Comparison of ENCODE assay signal across 8 cellular contexts in genomic region chr15:30903497-30904187, GRCh38.
A peak's percentile ranks its signal among the peaks of the same experiment; 100 is the strongest.
DNase-seq lines count a peak whose midpoint lies in the region; ATAC-seq and TF ChIP-seq lines count a peak whose summit lies in the region.

Gene FAN1, plus strand, starts transcription at chr15:30903915. Its CDS starts 749 bp downstream, at chr15:30904664.

- peaks cover 7% of the 10 kb centered on the region for H3K4me1 ChIP-seq in RWPE2 (ENCODE audit: insufficient read depth, poor library complexity, severe bottlenecking)

- H3K36me3 Mint-ChIP-seq in nephron progenitor cell (ENCODE audit: low read depth), result peaks cover 28% of the 10 kb centered on the region
- H3K36me3 Mint-ChIP-seq in stimulated activated naive CD8-positive, alpha-beta T cell treated with anti-CD3 and anti-CD28 coated beads, Interleukin-15, Interleukin-2, amounts not matched to agents 100 ng/mL and 50 ng/mL, for 24 hours (ENCODE audit: low read depth), result peaks cover 35% of the 10 kb centered on the region

- H3K4me1 Mint-ChIP-seq in nephron progenitor cell, result peaks cover 36% of the 10 kb centered on the region
- peaks cover 34% of the 10 kb centered on the region for H3K4me1 Mint-ChIP-seq in stimulated activated naive CD8-positive, alpha-beta T cell treated with anti-CD3 and anti-CD28 coated beads, Interleukin-15, Interleukin-2, amounts not matched to agents 100 ng/mL and 50 ng/mL, for 24 hours (ENCODE audit: low read depth)

- H3K27me3 Mint-ChIP-seq in nephron progenitor cell (ENCODE audit: low read depth, poor library complexity), result peaks cover 4% of the 10 kb centered on the region
- no peaks in the 10 kb centered on the region for H3K27me3 Mint-ChIP-seq in stimulated activated naive CD8-positive, alpha-beta T cell treated with anti-CD3 and anti-CD28 coated beads, Interleukin-15, Interleukin-2, amounts not matched to agents 100 ng/mL and 50 ng/mL, for 24 hours

- H3K27me3 ChIP-seq in RWPE2 (ENCODE audit: insufficient read depth, poor library complexity, severe bottlenecking), result no peaks in the 10 kb centered on the region

- peak within 1 kb of the TSS; percentile 79 for H3K4me3 ChIP-seq in RWPE2 (ENCODE audit: severe bottlenecking)

- peaks cover 10% of the 10 kb centered on the region for H3K9me3 Mint-ChIP-seq in nephron progenitor cell
- no peaks in the 10 kb centered on the region for H3K9me3 Mint-ChIP-seq in stimulated activated naive CD8-positive, alpha-beta T cell treated with anti-CD3 and anti-CD28 coated beads, Interleukin-15, Interleukin-2, amounts not matched to agents 100 ng/mL and 50 ng/mL, for 24 hours

- DNase-seq in COLO829 (ENCODE audit: low spot score) (peak; percentile 58), HS-5 (ENCODE audit: low read depth) (peak; percentile 64), RWPE2 (ENCODE audit: low spot score) (peak; percentile 95), fibroblast of the conjunctiva (ENCODE audit: low read depth) (peak; percentile 57), nephron progenitor cell (peak; percentile 84)
- peak; percentile 92 for DNase-seq in activated effector memory CD4-positive, alpha-beta T cell treated with anti-CD3 and anti-CD28 coated beads, Interleukin-2, amount 50 U/mL, for 16 hours

- H3K4me3 Mint-ChIP-seq in nephron progenitor cell, result peak within 1 kb of the TSS; percentile 90
- H3K4me3 Mint-ChIP-seq in stimulated activated naive CD8-positive, alpha-beta T cell treated with anti-CD3 and anti-CD28 coated beads, Interleukin-15, Interleukin-2, amounts not matched to agents 100 ng/mL and 50 ng/mL, for 24 hours, result peak within 1 kb of the TSS; percentile 93

- no peaks in the 10 kb centered on the region for H3K9me3 ChIP-seq in RWPE2 (ENCODE audit: severe bottlenecking)

- peak within 1 kb of the TSS; percentile 13 for H3K27ac ChIP-seq in RWPE2 (ENCODE audit: poor library complexity, severe bottlenecking)

- ATAC-seq in GM19467 (IDR thresholded peaks at IDR 0.05; ENCODE audit: unreplicated experiment), result peak; percentile 86
- ATAC-seq in RWPE2 (ENCODE audit: low read depth), result peak; percentile 98

- TF ChIP-seq CTCF in RWPE2 (IDR thresholded peaks at IDR 0.05; ENCODE audit: poor library complexity, severe bottlenecking) (peak; percentile 7), nephron progenitor cell (IDR thresholded peaks at IDR 0.05) (no peak)

- peaks cover 32% of the 10 kb centered on the region for H3K36me3 ChIP-seq in RWPE2 (ENCODE audit: low read depth)

- H3K27ac Mint-ChIP-seq in nephron progenitor cell, result peak within 1 kb of the TSS; percentile 86
- peak within 1 kb of the TSS; percentile 91 for H3K27ac Mint-ChIP-seq in stimulated activated naive CD8-positive, alpha-beta T cell treated with anti-CD3 and anti-CD28 coated beads, Interleukin-15, Interleukin-2, amounts not matched to agents 100 ng/mL and 50 ng/mL, for 24 hours

Comparison
In these comparisons a context has a peak if more than half of its experiments do, and no peak if none do; other contexts are left out.
1. Peak in every context shown above with its lines: DNase-seq, ATAC-seq, H3K4me3 ChIP-seq and H3K27ac ChIP-seq.